In the genomic region with DNA sequence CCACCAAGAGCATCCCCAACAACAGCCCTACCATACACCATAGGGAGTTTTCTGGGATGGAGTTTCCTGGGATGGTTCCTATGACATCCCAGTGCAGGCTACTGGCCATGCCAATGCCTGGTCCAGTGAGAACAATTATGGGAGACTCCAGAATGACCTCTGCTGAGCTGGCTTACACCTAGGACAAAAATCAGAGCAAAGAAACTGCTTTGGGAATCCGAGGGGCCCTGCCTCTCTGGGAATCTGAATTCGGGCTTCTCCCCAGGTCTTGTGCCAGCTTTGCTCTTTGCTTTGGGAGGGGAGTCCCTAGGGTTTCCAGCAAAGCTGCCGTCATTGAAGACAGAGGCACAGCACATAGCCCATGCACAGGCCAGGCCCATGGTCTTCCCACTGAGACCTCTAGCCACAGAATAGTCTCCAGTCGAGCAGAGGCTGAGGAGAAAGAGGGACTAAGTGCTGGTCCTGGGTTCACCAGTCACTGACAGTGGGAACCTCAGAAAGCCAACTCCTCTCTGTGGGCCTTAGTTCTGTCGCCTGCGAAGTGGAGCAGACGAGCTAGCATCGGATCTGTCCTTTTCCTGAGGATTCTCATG, we compare ENCODE assay signal across 22 cellular contexts.
"Had no signal": no experiment of that assay in that cellular context is flagged by ENCODE, and none has a peak within 500 bp of the region (broad histone marks: within the 10 kb centered on the region; RNA-seq: fewer than 3 reads in every experiment).

No MANE protein-coding gene starts in this region.

- DNase-seq: activated CD4-positive, alpha-beta memory T cell treated with anti-CD3 and anti-CD28 coated beads for 36 hours; activated CD4-positive, alpha-beta T cell treated with anti-CD3 and anti-CD28 coated beads, Interleukin-2, amount 10 ng/mL, durations not matched to agents 7 days and 5 days; activated CD4-positive, CD25-positive, alpha-beta regulatory T cell; activated naive CD4-positive, alpha-beta T cell treated with Interleukin-2 at 50 U/mL for 16 hours; activated naive CD8-positive, alpha-beta T cell treated with anti-CD3 and anti-CD28 coated beads, Interleukin-2, amount 50 U/mL, for 24 hours; amniotic stem cell; MG63; NCI-H1105; NCI-H1436; NCI-H1694 treated with DMSO at 0.1 percent for 48 hours; NCI-H2029 treated with DMSO at 0.1 percent for 48 hours; NCI-H345; NCI-H510A; NCI-H69; NK-92 treated with Interleukin-12 subunit alpha and Interleukin-12 subunit beta, amount 100 ng/mL, for 24 hours; OCI-M1; Peyer's patch; Right ventricle myocardium superior; SJCRH30; SK-N-SH; T-helper 1 cell had no signal

- H3K27me3 ChIP-seq: MG63, Peyer's patch had no signal

- H3K4me2 ChIP-seq: SK-N-SH had no signal

- H3K9me2 ChIP-seq: SK-N-SH had no signal

- H3K4me3 ChIP-seq: MG63, Peyer's patch, SJCRH30 had no signal

- H3K9me3 ChIP-seq: MG63, Peyer's patch, SJCRH30, SK-N-SH had no signal

- H3K27ac ChIP-seq: Peyer's patch, RWPE1, SJCRH30 had no signal

- H3K36me3 ChIP-seq: MG63, Peyer's patch, SJCRH30 had no signal
